29 cellular contexts compared by ENCODE assay signal in genomic region chr7:152365982-152366603, GRCh38.
"Had no signal": no experiment of that assay in that cellular context is flagged by ENCODE, and none has a peak within 500 bp of the region (broad histone marks: within the 10 kb centered on the region; RNA-seq: fewer than 3 reads in every experiment).

No MANE protein-coding gene starts in this region.

- H3K36me3 ChIP-seq: pancreas, prostate gland, sigmoid colon, thyroid gland, upper lobe of left lung, vagina, WERI-Rb-1 had no signal

- H3K4me2 ChIP-seq: smooth muscle cell had no signal

- H3K27ac ChIP-seq: pancreas, prostate gland, sigmoid colon, stomach, thyroid gland, upper lobe of left lung, vagina, WERI-Rb-1 had no signal

- H3K27me3 Mint-ChIP-seq: activated CD8-positive, alpha-beta memory T cell treated with anti-CD3 and anti-CD28 coated beads, Interleukin-2, amount 10 ng/mL, durations not matched to agents 7 days and 5 days; activated naive CD8-positive, alpha-beta T cell; stimulated activated naive B cell treated with anti-CD40 and anti-IgM and Interleukin-4, amounts not matched to agents 10 μg/mL and 1 μg/mL and 100 μg/mL, for 72 hours had no signal

- ATAC-seq: activated CD8-positive, alpha-beta memory T cell treated with anti-CD3 and anti-CD28 coated beads, Interleukin-2, amount 10 ng/mL, durations not matched to agents 7 days and 5 days; activated CD8-positive, alpha-beta T cell treated with anti-CD3 and anti-CD28 coated beads, Interleukin-2, amount 10 ng/mL, durations not matched to agents 7 days and 5 days; esophagus mucosa; stimulated activated naive B cell treated with anti-CD40 and anti-IgM and Interleukin-4, amounts not matched to agents 10 μg/mL and 1 μg/mL and 100 μg/mL, for 72 hours had no signal

- H3K9me3 ChIP-seq: heart left ventricle, mucosa of descending colon, pancreas, prostate gland, sigmoid colon, stomach, thyroid gland, upper lobe of left lung, vagina had no signal

- H3K4me1 ChIP-seq: prostate gland had no signal

- DNase-seq: activated CD4-positive, alpha-beta T cell treated with anti-CD3 and anti-CD28 coated beads for 1 hour; activated CD4-positive, alpha-beta T cell treated with anti-CD3 and anti-CD28 coated beads, Interleukin-2, amount 50 U/mL, for 1 hour; activated CD8-positive, alpha-beta memory T cell treated with anti-CD3 and anti-CD28 coated beads, Interleukin-2, amount 10 ng/mL, durations not matched to agents 7 days and 5 days; activated CD8-positive, alpha-beta T cell treated with anti-CD3 and anti-CD28 coated beads, Interleukin-2, amount 10 ng/mL, durations not matched to agents 7 days and 5 days; activated effector memory CD4-positive, alpha-beta T cell treated with Interleukin-2 at 50 U/mL for 16 hours; activated naive CD4-positive, alpha-beta T cell treated with Interleukin-2 at 50 U/mL for 16 hours; amniotic stem cell; cortex of kidney; sigmoid colon; stimulated activated CD4-positive, alpha-beta T cell treated with anti-CD3 and anti-CD28 coated beads, Interleukin-1b, Interleukin-23, amount 100 ng/mL, for 48 hours; stimulated activated CD4-positive, alpha-beta T cell treated with anti-CD3 and anti-CD28 coated beads, Interleukin-4, amount 100 ng/mL, for 4 hours; stimulated activated CD8-positive, alpha-beta memory T cell treated with anti-CD3 and anti-CD28 coated beads, Interleukin-4, amount 100 ng/mL, for 48 hours; stimulated activated naive B cell treated with anti-CD40 and anti-IgM and Interleukin-4, amounts not matched to agents 10 μg/mL and 1 μg/mL and 100 μg/mL, for 72 hours; SW 1271; T1000; WERI-Rb-1 had no signal

- H3K27me3 ChIP-seq: heart left ventricle, pancreas, sigmoid colon, stomach, thyroid gland, upper lobe of left lung, vagina had no signal

- H3K4me3 ChIP-seq: lung, mucosa of descending colon, pancreas, prostate gland, sigmoid colon, smooth muscle cell, thyroid gland, upper lobe of left lung had no signal

- H3K27ac Mint-ChIP-seq: activated CD8-positive, alpha-beta memory T cell treated with anti-CD3 and anti-CD28 coated beads, Interleukin-2, amount 10 ng/mL, durations not matched to agents 7 days and 5 days; activated CD8-positive, alpha-beta T cell treated with anti-CD3 and anti-CD28 coated beads, Interleukin-2, amount 10 ng/mL, durations not matched to agents 7 days and 5 days; stimulated activated naive B cell treated with anti-CD40 and anti-IgM and Interleukin-4, amounts not matched to agents 10 μg/mL and 1 μg/mL and 100 μg/mL, for 72 hours; T-helper 1 cell treated with Interleukin-12 subunit alpha and Interleukin-12 subunit beta and Interleukin-4 antibody, amounts not matched to agents 30 μg/mL and 1 μg/mL, for 36 hours had no signal

- H3K4me3 Mint-ChIP-seq: activated CD8-positive, alpha-beta memory T cell treated with anti-CD3 and anti-CD28 coated beads, Interleukin-2, amount 10 ng/mL, durations not matched to agents 7 days and 5 days; activated CD8-positive, alpha-beta T cell treated with anti-CD3 and anti-CD28 coated beads, Interleukin-2, amount 10 ng/mL, durations not matched to agents 7 days and 5 days; activated naive CD8-positive, alpha-beta T cell; stimulated activated naive B cell treated with anti-CD40 and anti-IgM and Interleukin-4, amounts not matched to agents 10 μg/mL and 1 μg/mL and 100 μg/mL, for 72 hours; T-helper 1 cell treated with Interleukin-12 subunit alpha and Interleukin-12 subunit beta and Interleukin-4 antibody, amounts not matched to agents 30 μg/mL and 1 μg/mL, for 36 hours had no signal
